Comparison of ENCODE assay signal across 16 cellular contexts in the genomic region with DNA sequence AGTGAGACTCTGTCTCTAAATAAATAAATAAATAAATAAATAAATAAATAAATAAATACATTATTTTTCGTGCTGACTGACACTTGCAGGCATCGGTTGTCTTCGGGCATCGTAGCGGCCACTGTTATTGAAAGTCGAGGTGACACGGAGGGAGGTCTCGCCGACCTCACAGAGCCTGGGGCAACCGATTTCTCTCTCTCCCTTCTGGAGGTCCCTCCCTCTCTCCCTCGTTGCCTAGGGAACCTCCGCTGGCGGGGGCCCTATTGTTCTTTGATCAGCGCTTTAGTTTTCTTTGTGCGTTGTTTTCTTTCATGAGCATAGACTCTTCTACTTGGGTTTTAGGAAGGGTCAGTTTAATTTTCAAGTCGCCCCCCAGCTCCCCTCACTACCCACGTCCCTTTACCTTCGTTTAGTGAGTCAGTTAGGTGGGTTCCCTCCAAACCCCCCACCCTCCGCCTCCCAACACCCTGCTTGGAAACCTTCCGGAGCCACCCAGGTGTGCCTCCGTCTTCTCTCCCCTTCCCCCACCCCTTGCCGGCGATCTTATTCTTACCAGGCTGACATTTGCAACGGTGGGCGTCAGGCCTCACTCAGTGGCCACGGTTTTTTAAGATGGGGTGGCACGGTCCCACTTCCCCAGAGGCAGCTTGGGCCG.
DNase-seq lines count a peak whose midpoint lies in the region; ATAC-seq and TF ChIP-seq lines count a peak whose summit lies in the region.
"Had no signal": no experiment of that assay in that cellular context is flagged by ENCODE, and none has a peak within 500 bp of the region (broad histone marks: within the 10 kb centered on the region; RNA-seq: fewer than 3 reads in every experiment).

No MANE protein-coding gene starts in this region.

- H3K4me3 ChIP-seq in ACC112 (ENCODE audit: low read depth, low read length): peak overlapping the region; percentile 62
- H3K4me3 ChIP-seq in adipocyte (ENCODE audit: low read length): peak overlapping the region; percentile 69

- peaks cover 48% of the 10 kb centered on the region for H3K4me1 Mint-ChIP-seq in HFFc6 (ENCODE audit: low read depth)

- H3K27me3 ChIP-seq in ACC112 (ENCODE audit: insufficient read depth, low read length) (no peaks in the 10 kb centered on the region), adipocyte (replicated peaks; ENCODE audit: control insufficient read depth, insufficient read depth, low read length) (no peaks in the 10 kb centered on the region)
- H3K27me3 ChIP-seq: neutrophil had no signal

- DNase-seq in HFFc6 (no peak), adipocyte (ENCODE audit: low read depth) (no peak), iPS-NIHi11 (ENCODE audit: low spot score) (peak; percentile 16), NCI-H2107 (lab: John Stamatoyannopoulos, UW) (no peak), globus pallidus (ENCODE audit: low spot score) (no peak)
- DNase-seq in effector CD4-positive, alpha-beta T cell: no peak
- DNase-seq: activated CD4-positive, alpha-beta T cell treated with anti-CD3 and anti-CD28 coated beads for 4 hours; activated T-cell treated with anti-CD3 and anti-CD28 coated beads, Interleukin-2, amount 50 U/mL, for 24 hours; amniotic stem cell; hippocampal formation; NCI-H187; NCI-H69 had no signal

- ATAC-seq in activated CD4-positive, CD25-positive, alpha-beta regulatory T cell treated with anti-CD3 and anti-CD28 coated beads, Interleukin-2, amount 50 U/mL, for 24 hours: no peak

- H3K9me3 ChIP-seq in adipocyte (ENCODE audit: control insufficient read depth, low read length): no peaks in the 10 kb centered on the region
- H3K9me3 ChIP-seq: neutrophil had no signal

- no peaks in the 10 kb centered on the region for H3K79me2 ChIP-seq in ACC112 (ENCODE audit: control insufficient read depth, insufficient read depth, low read length, unreplicated experiment)

- H3K27ac Mint-ChIP-seq in HFFc6: peak overlapping the region; percentile 44; the same call in 1 of the 2 replicates
- H3K27ac Mint-ChIP-seq: activated T-cell treated with anti-CD3 and anti-CD28 coated beads, Interleukin-2, amount 50 U/mL, for 24 hours had no signal

- no peak overlapping the region for H3K27ac ChIP-seq in ACC112 (ENCODE audit: low read depth, low read length)
- H3K27ac ChIP-seq: KMS-11, neutrophil had no signal

- peaks cover 12% of the 10 kb centered on the region for H3K27me3 Mint-ChIP-seq in HFFc6 (ENCODE audit: insufficient read depth)

- no peaks in the 10 kb centered on the region for H3K4me1 ChIP-seq in ACC112 (ENCODE audit: control insufficient read depth, insufficient read depth, low read length, unreplicated experiment)
- peaks cover 4% of the 10 kb centered on the region for H3K4me1 ChIP-seq in adipocyte (ENCODE audit: control insufficient read depth, insufficient read depth, low read length)

- peak overlapping the region; percentile 75 for H3K4me3 Mint-ChIP-seq in HFFc6
- H3K4me3 Mint-ChIP-seq: activated T-cell treated with anti-CD3 and anti-CD28 coated beads, Interleukin-2, amount 50 U/mL, for 24 hours had no signal

- no peaks in the 10 kb centered on the region; the same call in 1 of the 2 replicates for H3K9me3 Mint-ChIP-seq in HFFc6

- no peak overlapping the region for H3K9ac ChIP-seq in adipocyte (ENCODE audit: low read length)
- H3K9ac ChIP-seq: KMS-11 had no signal

- peaks cover 4% of the 10 kb centered on the region; the same call in 1 of the 2 replicates for H3K36me3 Mint-ChIP-seq in HFFc6 (ENCODE audit: low read depth)

- no peak; the same call in 1 of the 2 replicates for TF ChIP-seq CTCF in HFFc6 (IDR thresholded peaks at IDR 0.05)

- peak overlapping the region; percentile 41 for H2AFZ ChIP-seq in ACC112 (ENCODE audit: low read length, unreplicated experiment)

- H3K36me3 ChIP-seq in ACC112 (ENCODE audit: insufficient read depth, low read length) (no peaks in the 10 kb centered on the region), adipocyte (ENCODE audit: control insufficient read depth, insufficient read depth, low read length, severe bottlenecking) (no peaks in the 10 kb centered on the region)
- H3K36me3 ChIP-seq: neutrophil had no signal
